14 cellular contexts compared by ENCODE assay signal in genomic region chr2:230471074-230471473, GRCh38. TPM values are rescaled to one million over a fixed set of nuclear protein-coding genes. Genes with fewer than 3 reads are reported as not detected.
DNase-seq lines count a peak whose midpoint lies in the region; ATAC-seq and TF ChIP-seq lines count a peak whose summit lies in the region.
"Had no signal": no experiment of that assay in that cellular context is flagged by ENCODE, and none has a peak within 500 bp of the region (broad histone marks: within the 10 kb centered on the region; RNA-seq: fewer than 3 reads in every experiment).

No MANE protein-coding gene starts in this region.

- H3K4me1 Mint-ChIP-seq in CD8-positive, alpha-beta memory T cell = peaks cover 29 to 61% (median 41%) of the 10 kb centered on the region in 3 donors
- peaks cover 38% of the 10 kb centered on the region for H3K4me1 Mint-ChIP-seq in activated naive CD8-positive, alpha-beta T cell treated with anti-CD3 and anti-CD28 coated beads, Interleukin-2, amount 50 U/mL, for 24 hours

- peaks cover 40% of the 10 kb centered on the region for H3K36me3 ChIP-seq in CD8-positive, alpha-beta memory T cell (ENCODE audit: insufficient read depth, low read length)
- peaks cover 0 to 90% of the 10 kb centered on the region in 2 donors for H3K36me3 ChIP-seq in left lung

- TF ChIP-seq CTCF in left lung (IDR thresholded peaks at IDR 0.05) = no peak

- no peak overlapping the region for H3K27ac ChIP-seq in CD8-positive, alpha-beta memory T cell (ENCODE audit: low read depth, low read length)
- H3K27ac ChIP-seq in left lung = no peak overlapping the region
- H3K27ac ChIP-seq: heart left ventricle, HL-60, right lobe of liver had no signal

- no peaks in the 10 kb centered on the region for H3K27me3 ChIP-seq in CD8-positive, alpha-beta memory T cell (ENCODE audit: insufficient read depth, low read length, poor library complexity, severe bottlenecking)
- H3K27me3 ChIP-seq in left lung = no peaks in the 10 kb centered on the region
- H3K27me3 ChIP-seq: heart left ventricle, right lobe of liver had no signal

- H3K27ac Mint-ChIP-seq in CD8-positive, alpha-beta memory T cell = peak overlapping the region; percentile 9 to 79 (median 64)
- H3K27ac Mint-ChIP-seq in activated naive CD8-positive, alpha-beta T cell treated with anti-CD3 and anti-CD28 coated beads, Interleukin-2, amount 50 U/mL, for 24 hours = peak overlapping the region; percentile 96

- H3K4me3 ChIP-seq in CD8-positive, alpha-beta memory T cell (ENCODE audit: low read length) = no peak overlapping the region
- H3K4me3 ChIP-seq in left lung = no peak overlapping the region
- H3K4me3 ChIP-seq: heart left ventricle, right lobe of liver had no signal

- ATAC-seq in GM18511 (IDR thresholded peaks at IDR 0.05; ENCODE audit: unreplicated experiment) (peak; percentile 52), HG02884 (IDR thresholded peaks at IDR 0.05; ENCODE audit: unreplicated experiment) (peak; percentile 57), left lung (no peak)
- ATAC-seq in activated naive CD8-positive, alpha-beta T cell treated with anti-CD3 and anti-CD28 coated beads, Interleukin-2, amount 50 U/mL, for 24 hours = no peak
- ATAC-seq: heart left ventricle, left colon, right lobe of liver had no signal

- H3K4me3 Mint-ChIP-seq in CD8-positive, alpha-beta memory T cell = peak overlapping the region in 1 of 7 donors; percentile 7
- H3K4me3 Mint-ChIP-seq in activated naive CD8-positive, alpha-beta T cell treated with anti-CD3 and anti-CD28 coated beads, Interleukin-2, amount 50 U/mL, for 24 hours = no peak overlapping the region

- intact Hi-C loops in left lung (cut with DNase I) = no loop called here

- POLR2A ChIA-PET in CD8-positive, alpha-beta memory T cell (lab: Charles Lee) = interaction anchor here (0.6 kb wide), 1 partner anchor 104 kb away, joined by 6 read pairs; no protein-coding TSS in a partner anchor

- peaks cover 0 to 2% (median 0%) of the 10 kb centered on the region in 5 donors for H3K9me3 Mint-ChIP-seq in CD8-positive, alpha-beta memory T cell
- peaks cover 7% of the 10 kb centered on the region for H3K9me3 Mint-ChIP-seq in activated naive CD8-positive, alpha-beta T cell treated with anti-CD3 and anti-CD28 coated beads, Interleukin-2, amount 50 U/mL, for 24 hours

- H3K9me3 ChIP-seq in CD8-positive, alpha-beta memory T cell (ENCODE audit: low read length) = no peaks in the 10 kb centered on the region
- H3K9me3 ChIP-seq in left lung = no peaks in the 10 kb centered on the region
- H3K9me3 ChIP-seq: right lobe of liver had no signal

- H3K4me1 ChIP-seq in CD8-positive, alpha-beta memory T cell (ENCODE audit: insufficient read depth, low read length) = peaks cover 23% of the 10 kb centered on the region
- peaks cover 0 to 25% of the 10 kb centered on the region in 2 donors for H3K4me1 ChIP-seq in left lung
- H3K4me1 ChIP-seq: right lobe of liver had no signal

- CTCF ChIA-PET in CD8-positive, alpha-beta memory T cell (lab: Charles Lee) = interaction anchor here (0.6 to 1.4 kb wide), 3 partner anchors 60 to 311 kb away, joined by 3 to 4 read pairs (median 3); no protein-coding TSS in a partner anchor

- H3K36me3 Mint-ChIP-seq in CD8-positive, alpha-beta memory T cell = peaks cover 34 to 83% (median 47%) of the 10 kb centered on the region in 3 donors
- peaks cover 81% of the 10 kb centered on the region for H3K36me3 Mint-ChIP-seq in activated naive CD8-positive, alpha-beta T cell treated with anti-CD3 and anti-CD28 coated beads, Interleukin-2, amount 50 U/mL, for 24 hours (ENCODE audit: low read depth)

- DNase-seq in CD8-positive, alpha-beta memory T cell = no peak
- no peak for DNase-seq in activated naive CD8-positive, alpha-beta T cell treated with anti-CD3 and anti-CD28 coated beads, Interleukin-2, amount 50 U/mL, for 24 hours
- DNase-seq in SW 1271 (lab: John Stamatoyannopoulos, UW) (no peak), left lung (no peak), NCI-H1694 treated with DMSO at 0.1 percent for 48 hours (lab: John Stamatoyannopoulos, UW) (no peak), nucleus accumbens (lab: John Stamatoyannopoulos, UW) (no peak)
- DNase-seq: activated CD4-positive, CD25-positive, alpha-beta regulatory T cell treated with anti-CD3 and anti-CD28 coated beads, Interleukin-2, amount 50 U/mL, for 72 hours; erythroblast; heart left ventricle; left colon; right lobe of liver had no signal

- H3K27me3 Mint-ChIP-seq in CD8-positive, alpha-beta memory T cell = no peaks in the 10 kb centered on the region
- no peaks in the 10 kb centered on the region for H3K27me3 Mint-ChIP-seq in activated naive CD8-positive, alpha-beta T cell treated with anti-CD3 and anti-CD28 coated beads, Interleukin-2, amount 50 U/mL, for 24 hours

RNA-seq across cellular contexts. Expression of gene SP100, which starts 55.1 kb away (rescaled TPM):
- 10 to 100 TPM; 82.7 to 84.4 TPM for total RNA-seq in CD8-positive, alpha-beta memory T cell
- polyA plus RNA-seq in CD8-positive, alpha-beta memory T cell = 209 TPM
- 100 to 1,000 TPM; 101 to 134 TPM for total RNA-seq in left lung

Comparison
In these comparisons a context has a peak if more than half of its experiments do, and no peak if none do; other contexts are left out.
1. ATAC-seq: peak in GM18511 (single experiment) and HG02884 (single experiment); none in activated naive CD8-positive, alpha-beta T cell treated with anti-CD3 and anti-CD28 coated beads, Interleukin-2, amount 50 U/mL, for 24 hours (single experiment) and left lung (single experiment).